ENCODE assay signal across 9 cellular contexts in genomic region chr9:115207003-115207837, GRCh38.
DNase-seq lines count a peak whose midpoint lies in the region; ATAC-seq and TF ChIP-seq lines count a peak whose summit lies in the region.
"Had no signal": no experiment of that assay in that cellular context is flagged by ENCODE, and none has a peak within 500 bp of the region (broad histone marks: within the 10 kb centered on the region; RNA-seq: fewer than 3 reads in every experiment).

No MANE protein-coding gene starts in this region.

- no peaks in the 10 kb centered on the region for H3K4me1 Mint-ChIP-seq in effector memory CD8-positive, alpha-beta T cell (ENCODE audit: low read depth in 2 of 2)

- ATAC-seq in GM18868 (IDR thresholded peaks at IDR 0.05; ENCODE audit: unreplicated experiment) (peak; percentile 41), GM21717 (IDR thresholded peaks at IDR 0.05; ENCODE audit: unreplicated experiment) (peak; percentile 40), HG03520 (IDR thresholded peaks at IDR 0.05; ENCODE audit: unreplicated experiment) (peak; percentile 30)
- no peak for ATAC-seq in effector memory CD8-positive, alpha-beta T cell (replicated peaks)

- no peak overlapping the region for H3K4me3 ChIP-seq in fibroblast of villous mesenchyme (ENCODE audit: low read depth, low read length)

- H3K27ac Mint-ChIP-seq in effector memory CD8-positive, alpha-beta T cell: no peak overlapping the region

- no peak overlapping the region for H3K4me3 Mint-ChIP-seq in effector memory CD8-positive, alpha-beta T cell
- H3K4me3 Mint-ChIP-seq: nephron had no signal

- peaks cover 45 to 63% of the 10 kb centered on the region in 2 donors for H3K27me3 Mint-ChIP-seq in effector memory CD8-positive, alpha-beta T cell

- no peak for TF ChIP-seq CTCF in fibroblast of villous mesenchyme (IDR thresholded peaks at IDR 0.05; ENCODE audit: insufficient read depth, low read depth, low read length)

- peak; percentile 48 for DNase-seq in fibroblast of villous mesenchyme (ENCODE audit: low read depth)
- DNase-seq in effector memory CD8-positive, alpha-beta T cell: no peak
- DNase-seq in activated gamma-delta T cell treated with Interleukin-2 at 50 U/mL for 16 hours: no peak
- no peak for DNase-seq in middle frontal gyrus (ENCODE audit: extremely low spot score, low spot score)
- DNase-seq in midbrain (lab: John Stamatoyannopoulos, UW): no peak

- no peaks in the 10 kb centered on the region for H3K9me3 Mint-ChIP-seq in effector memory CD8-positive, alpha-beta T cell
- H3K9me3 Mint-ChIP-seq: nephron had no signal

- H3K36me3 Mint-ChIP-seq in effector memory CD8-positive, alpha-beta T cell (ENCODE audit: insufficient read depth): no peaks in the 10 kb centered on the region
